Comparison of ENCODE assay signal across 1 cellular context in genomic region chr2:230865766-230866703, GRCh38.
TF ChIP-seq lines count a peak whose summit lies in the region.

No MANE protein-coding gene starts in this region.

TF ChIP-seq in HepG2, 621 proteins besides CTCF, POLR2A, EP300 and RAD21 (continues in another document):
- TF ChIP-seq, protein P1, sequence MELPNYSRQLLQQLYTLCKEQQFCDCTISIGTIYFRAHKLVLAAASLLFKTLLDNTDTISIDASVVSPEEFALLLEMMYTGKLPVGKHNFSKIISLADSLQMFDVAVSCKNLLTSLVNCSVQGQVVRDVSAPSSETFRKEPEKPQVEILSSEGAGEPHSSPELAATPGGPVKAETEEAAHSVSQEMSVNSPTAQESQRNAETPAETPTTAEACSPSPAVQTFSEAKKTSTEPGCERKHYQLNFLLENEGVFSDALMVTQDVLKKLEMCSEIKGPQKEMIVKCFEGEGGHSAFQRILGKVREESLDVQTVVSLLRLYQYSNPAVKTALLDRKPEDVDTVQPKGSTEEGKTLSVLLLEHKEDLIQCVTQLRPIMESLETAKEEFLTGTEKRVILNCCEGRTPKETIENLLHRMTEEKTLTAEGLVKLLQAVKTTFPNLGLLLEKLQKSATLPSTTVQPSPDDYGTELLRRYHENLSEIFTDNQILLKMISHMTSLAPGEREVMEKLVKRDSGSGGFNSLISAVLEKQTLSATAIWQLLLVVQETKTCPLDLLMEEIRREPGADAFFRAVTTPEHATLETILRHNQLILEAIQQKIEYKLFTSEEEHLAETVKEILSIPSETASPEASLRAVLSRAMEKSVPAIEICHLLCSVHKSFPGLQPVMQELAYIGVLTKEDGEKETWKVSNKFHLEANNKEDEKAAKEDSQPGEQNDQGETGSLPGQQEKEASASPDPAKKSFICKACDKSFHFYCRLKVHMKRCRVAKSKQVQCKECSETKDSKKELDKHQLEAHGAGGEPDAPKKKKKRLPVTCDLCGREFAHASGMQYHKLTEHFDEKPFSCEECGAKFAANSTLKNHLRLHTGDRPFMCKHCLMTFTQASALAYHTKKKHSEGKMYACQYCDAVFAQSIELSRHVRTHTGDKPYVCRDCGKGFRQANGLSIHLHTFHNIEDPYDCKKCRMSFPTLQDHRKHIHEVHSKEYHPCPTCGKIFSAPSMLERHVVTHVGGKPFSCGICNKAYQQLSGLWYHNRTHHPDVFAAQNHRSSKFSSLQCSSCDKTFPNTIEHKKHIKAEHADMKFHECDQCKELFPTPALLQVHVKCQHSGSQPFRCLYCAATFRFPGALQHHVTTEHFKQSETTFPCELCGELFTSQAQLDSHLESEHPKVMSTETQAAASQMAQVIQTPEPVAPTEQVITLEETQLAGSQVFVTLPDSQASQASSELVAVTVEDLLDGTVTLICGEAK (IDR thresholded peaks at IDR 0.05) = no peak
- TF ChIP-seq, protein P1 (CRISPR knock-in tag; IDR thresholded peaks at IDR 0.05) = 0 out of 2 replicates have a peak, but pooled peaks have one; percentile 47
- TF ChIP-seq ZNF367 (CRISPR knock-in tag; IDR thresholded peaks at IDR 0.05; ENCODE audit: borderline replicate concordance) = no peak
- TF ChIP-seq ZSCAN25 (CRISPR knock-in tag; IDR thresholded peaks at IDR 0.05) = 0 out of 2 replicates have a peak, but pooled peaks have one; percentile 18
- TF ChIP-seq ELF3 (CRISPR knock-in tag; IDR thresholded peaks at IDR 0.05) = 0 out of 2 replicates have a peak, but pooled peaks have one; percentile 21
- peak; percentile 71; the same call in 1 of the 2 replicates for TF ChIP-seq HNRNPL (IDR thresholded peaks at IDR 0.05; ENCODE audit: low read depth, low read length)
- TF ChIP-seq ETV5 (CRISPR knock-in tag; IDR thresholded peaks at IDR 0.05; ENCODE audit: borderline replicate concordance) = peak; percentile 54; the same call in 1 of the 2 replicates
- peak; percentile 92 for TF ChIP-seq HNRNPK (IDR thresholded peaks at IDR 0.05; ENCODE audit: low read depth, low read length, poor library complexity, severe bottlenecking)
- TF ChIP-seq TGIF2 (CRISPR knock-in tag; IDR thresholded peaks at IDR 0.05) = peak; percentile 32; the same call in 1 of the 2 replicates
- no peak for TF ChIP-seq ZNF747 (CRISPR knock-in tag; IDR thresholded peaks at IDR 0.05; ENCODE audit: borderline replicate concordance)
- TF ChIP-seq NFATC3 (CRISPR knock-in tag; IDR thresholded peaks at IDR 0.05) = no peak
- TF ChIP-seq ZFP1 (CRISPR knock-in tag; IDR thresholded peaks at IDR 0.05) = no peak
- no peak for TF ChIP-seq NFYC (CRISPR knock-in tag; IDR thresholded peaks at IDR 0.05)
- 0 out of 2 replicates have a peak, but pooled peaks have one; percentile 30 for TF ChIP-seq BRF2 (CRISPR knock-in tag; IDR thresholded peaks at IDR 0.05)
- 0 out of 2 replicates have a peak, but pooled peaks have one; percentile 47 for TF ChIP-seq BORCS8-MEF2B (CRISPR knock-in tag; IDR thresholded peaks at IDR 0.05)
- 0 out of 2 replicates have a peak, but pooled peaks have one; percentile 40 for TF ChIP-seq MED13 (CRISPR knock-in tag; IDR thresholded peaks at IDR 0.05)
- TF ChIP-seq GABPB1 (CRISPR knock-in tag; IDR thresholded peaks at IDR 0.05) = peak; percentile 75
- TF ChIP-seq, protein P2, sequence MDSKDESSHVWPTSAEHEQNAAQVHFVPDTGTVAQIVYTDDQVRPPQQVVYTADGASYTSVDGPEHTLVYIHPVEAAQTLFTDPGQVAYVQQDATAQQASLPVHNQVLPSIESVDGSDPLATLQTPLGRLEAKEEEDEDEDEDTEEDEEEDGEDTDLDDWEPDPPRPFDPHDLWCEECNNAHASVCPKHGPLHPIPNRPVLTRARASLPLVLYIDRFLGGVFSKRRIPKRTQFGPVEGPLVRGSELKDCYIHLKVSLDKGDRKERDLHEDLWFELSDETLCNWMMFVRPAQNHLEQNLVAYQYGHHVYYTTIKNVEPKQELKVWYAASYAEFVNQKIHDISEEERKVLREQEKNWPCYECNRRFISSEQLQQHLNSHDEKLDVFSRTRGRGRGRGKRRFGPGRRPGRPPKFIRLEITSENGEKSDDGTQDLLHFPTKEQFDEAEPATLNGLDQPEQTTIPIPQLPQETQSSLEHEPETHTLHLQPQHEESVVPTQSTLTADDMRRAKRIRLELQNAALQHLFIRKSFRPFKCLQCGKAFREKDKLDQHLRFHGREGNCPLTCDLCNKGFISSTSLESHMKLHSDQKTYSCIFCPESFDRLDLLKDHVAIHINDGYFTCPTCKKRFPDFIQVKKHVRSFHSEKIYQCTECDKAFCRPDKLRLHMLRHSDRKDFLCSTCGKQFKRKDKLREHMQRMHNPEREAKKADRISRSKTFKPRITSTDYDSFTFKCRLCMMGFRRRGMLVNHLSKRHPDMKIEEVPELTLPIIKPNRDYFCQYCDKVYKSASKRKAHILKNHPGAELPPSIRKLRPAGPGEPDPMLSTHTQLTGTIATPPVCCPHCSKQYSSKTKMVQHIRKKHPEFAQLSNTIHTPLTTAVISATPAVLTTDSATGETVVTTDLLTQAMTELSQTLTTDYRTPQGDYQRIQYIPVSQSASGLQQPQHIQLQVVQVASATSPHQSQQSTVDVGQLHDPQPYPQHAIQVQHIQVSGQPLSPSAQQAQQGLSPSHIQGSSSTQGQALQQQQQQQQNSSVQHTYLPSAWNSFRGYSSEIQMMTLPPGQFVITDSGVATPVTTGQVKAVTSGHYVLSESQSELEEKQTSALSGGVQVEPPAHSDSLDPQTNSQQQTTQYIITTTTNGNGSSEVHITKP (CRISPR knock-in tag; IDR thresholded peaks at IDR 0.05; ENCODE audit: low read depth) = peak; percentile 98
- TF ChIP-seq GATAD2A (CRISPR knock-in tag; IDR thresholded peaks at IDR 0.05) = 0 out of 2 replicates have a peak, but pooled peaks have one; percentile 32
- peak; percentile 79 for TF ChIP-seq ZNF746 (CRISPR knock-in tag; IDR thresholded peaks at IDR 0.05)
- no peak for TF ChIP-seq GLI4 (CRISPR knock-in tag; IDR thresholded peaks at IDR 0.05; ENCODE audit: borderline replicate concordance)
- no peak for TF ChIP-seq SUZ12 (IDR thresholded peaks at IDR 0.05; ENCODE audit: low read depth, low read length)
- peak; percentile 56 for TF ChIP-seq BHLHE40 (IDR thresholded peaks at IDR 0.05; ENCODE audit: low read length)
- TF ChIP-seq, protein P3, sequence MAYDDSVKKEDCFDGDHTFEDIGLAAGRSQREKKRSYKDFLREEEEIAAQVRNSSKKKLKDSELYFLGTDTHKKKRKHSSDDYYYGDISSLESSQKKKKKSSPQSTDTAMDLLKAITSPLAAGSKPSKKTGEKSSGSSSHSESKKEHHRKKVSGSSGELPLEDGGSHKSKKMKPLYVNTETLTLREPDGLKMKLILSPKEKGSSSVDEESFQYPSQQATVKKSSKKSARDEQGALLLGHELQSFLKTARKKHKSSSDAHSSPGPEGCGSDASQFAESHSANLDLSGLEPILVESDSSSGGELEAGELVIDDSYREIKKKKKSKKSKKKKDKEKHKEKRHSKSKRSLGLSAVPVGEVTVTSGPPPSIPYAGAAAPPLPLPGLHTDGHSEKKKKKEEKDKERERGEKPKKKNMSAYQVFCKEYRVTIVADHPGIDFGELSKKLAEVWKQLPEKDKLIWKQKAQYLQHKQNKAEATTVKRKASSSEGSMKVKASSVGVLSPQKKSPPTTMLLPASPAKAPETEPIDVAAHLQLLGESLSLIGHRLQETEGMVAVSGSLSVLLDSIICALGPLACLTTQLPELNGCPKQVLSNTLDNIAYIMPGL (CRISPR knock-in tag; IDR thresholded peaks at IDR 0.05; ENCODE audit: borderline replicate concordance in 1 of 2, low read depth in 1 of 2) = peak in 1 of 2 experiments; percentile 48; a peak in 1 of 4 replicates
- TF ChIP-seq LCORL (IDR thresholded peaks at IDR 0.05) = no peak
- TF ChIP-seq LCORL (CRISPR knock-in tag; IDR thresholded peaks at IDR 0.05) = 0 out of 2 replicates have a peak, but pooled peaks have one; percentile 32
- 0 out of 2 replicates have a peak, but pooled peaks have one; percentile 52 for TF ChIP-seq ARHGAP35 (CRISPR knock-in tag; IDR thresholded peaks at IDR 0.05; ENCODE audit: borderline replicate concordance)
- peak; percentile 70; the same call in 1 of the 2 replicates for TF ChIP-seq ZNF891 (CRISPR knock-in tag; IDR thresholded peaks at IDR 0.05)
- 0 out of 2 replicates have a peak, but pooled peaks have one; percentile 13 for TF ChIP-seq ZNF768 (CRISPR knock-in tag; IDR thresholded peaks at IDR 0.05)
- TF ChIP-seq, protein P4, sequence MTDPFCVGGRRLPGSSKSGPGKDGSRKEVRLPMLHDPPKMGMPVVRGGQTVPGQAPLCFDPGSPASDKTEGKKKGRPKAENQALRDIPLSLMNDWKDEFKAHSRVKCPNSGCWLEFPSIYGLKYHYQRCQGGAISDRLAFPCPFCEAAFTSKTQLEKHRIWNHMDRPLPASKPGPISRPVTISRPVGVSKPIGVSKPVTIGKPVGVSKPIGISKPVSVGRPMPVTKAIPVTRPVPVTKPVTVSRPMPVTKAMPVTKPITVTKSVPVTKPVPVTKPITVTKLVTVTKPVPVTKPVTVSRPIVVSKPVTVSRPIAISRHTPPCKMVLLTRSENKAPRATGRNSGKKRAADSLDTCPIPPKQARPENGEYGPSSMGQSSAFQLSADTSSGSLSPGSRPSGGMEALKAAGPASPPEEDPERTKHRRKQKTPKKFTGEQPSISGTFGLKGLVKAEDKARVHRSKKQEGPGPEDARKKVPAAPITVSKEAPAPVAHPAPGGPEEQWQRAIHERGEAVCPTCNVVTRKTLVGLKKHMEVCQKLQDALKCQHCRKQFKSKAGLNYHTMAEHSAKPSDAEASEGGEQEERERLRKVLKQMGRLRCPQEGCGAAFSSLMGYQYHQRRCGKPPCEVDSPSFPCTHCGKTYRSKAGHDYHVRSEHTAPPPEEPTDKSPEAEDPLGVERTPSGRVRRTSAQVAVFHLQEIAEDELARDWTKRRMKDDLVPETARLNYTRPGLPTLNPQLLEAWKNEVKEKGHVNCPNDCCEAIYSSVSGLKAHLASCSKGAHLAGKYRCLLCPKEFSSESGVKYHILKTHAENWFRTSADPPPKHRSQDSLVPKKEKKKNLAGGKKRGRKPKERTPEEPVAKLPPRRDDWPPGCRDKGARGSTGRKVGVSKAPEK (CRISPR knock-in tag; IDR thresholded peaks at IDR 0.05; ENCODE audit: borderline replicate concordance) = no peak
- TF ChIP-seq, protein P5, sequence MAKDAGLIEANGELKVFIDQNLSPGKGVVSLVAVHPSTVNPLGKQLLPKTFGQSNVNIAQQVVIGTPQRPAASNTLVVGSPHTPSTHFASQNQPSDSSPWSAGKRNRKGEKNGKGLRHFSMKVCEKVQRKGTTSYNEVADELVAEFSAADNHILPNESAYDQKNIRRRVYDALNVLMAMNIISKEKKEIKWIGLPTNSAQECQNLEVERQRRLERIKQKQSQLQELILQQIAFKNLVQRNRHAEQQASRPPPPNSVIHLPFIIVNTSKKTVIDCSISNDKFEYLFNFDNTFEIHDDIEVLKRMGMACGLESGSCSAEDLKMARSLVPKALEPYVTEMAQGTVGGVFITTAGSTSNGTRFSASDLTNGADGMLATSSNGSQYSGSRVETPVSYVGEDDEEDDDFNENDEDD (CRISPR knock-in tag; IDR thresholded peaks at IDR 0.05; ENCODE audit: borderline replicate concordance) = peak; percentile 23; the same call in 1 of the 2 replicates
- no peak for TF ChIP-seq ZFP36 (IDR thresholded peaks at IDR 0.05; ENCODE audit: borderline replicate concordance, low read depth, low read length, partially characterized antibody)
- TF ChIP-seq MIXL1 (CRISPR knock-in tag; IDR thresholded peaks at IDR 0.05) = no peak
